In genomic region chr11:125073616-125074483, GRCh38 we compare ENCODE assay signal across 23 cellular contexts. TPM values are rescaled to one million over a fixed set of nuclear protein-coding genes. Genes with fewer than 3 reads are reported as not detected.
DNase-seq lines count a peak whose midpoint lies in the region; ATAC-seq lines count a peak whose summit lies in the region.
"Had no signal": no experiment of that assay in that cellular context is flagged by ENCODE, and none has a peak within 500 bp of the region (broad histone marks: within the 10 kb centered on the region; RNA-seq: fewer than 3 reads in every experiment).

No MANE protein-coding gene starts in this region.

- H3K9me2 ChIP-seq in Karpas-422 (replicated peaks; ENCODE audit: insufficient read depth, low read length), result no peaks in the 10 kb centered on the region

- no peaks in the 10 kb centered on the region for H3K36me3 ChIP-seq in Karpas-422 (ENCODE audit: insufficient read depth, low read length)
- H3K36me3 ChIP-seq: sigmoid colon, upper lobe of left lung had no signal

- H3K27me3 Mint-ChIP-seq in dendritic cell treated with granulocyte-macrophage colony-stimulating factor and Interleukin-4, amounts not matched to agents 40 ng/mL and 50 ng/mL, for 4 days, result no peaks in the 10 kb centered on the region
- peaks cover 6 to 21% of the 10 kb centered on the region in 2 donors for H3K27me3 Mint-ChIP-seq in stimulated activated naive B cell treated with anti-CD40 and anti-IgM and Interleukin-4, amounts not matched to agents 10 μg/mL and 1 μg/mL and 100 μg/mL, for 72 hours
- peaks cover 15% of the 10 kb centered on the region for H3K27me3 Mint-ChIP-seq in activated CD4-positive, alpha-beta T cell treated with anti-CD3 and anti-CD28 coated beads for 36 hours

- H3K27ac Mint-ChIP-seq in dendritic cell treated with granulocyte-macrophage colony-stimulating factor and Interleukin-4, amounts not matched to agents 40 ng/mL and 50 ng/mL, for 4 days, result peak overlapping the region; percentile 96
- peak overlapping the region; percentile 47 for H3K27ac Mint-ChIP-seq in stimulated activated naive B cell treated with anti-CD40 and anti-IgM and Interleukin-4, amounts not matched to agents 10 μg/mL and 1 μg/mL and 100 μg/mL, for 72 hours
- H3K27ac Mint-ChIP-seq in activated CD4-positive, alpha-beta T cell treated with anti-CD3 and anti-CD28 coated beads for 36 hours, result no peak overlapping the region
- H3K27ac Mint-ChIP-seq: activated naive CD4-positive, alpha-beta T cell treated with anti-CD3 and anti-CD28 coated beads for 36 hours had no signal

- H3K27ac ChIP-seq in Karpas-422 (ENCODE audit: low read length), result no peak overlapping the region
- H3K27ac ChIP-seq: foreskin keratinocyte, HL-60 had no signal

- POLR2A ChIA-PET in activated CD4-positive, alpha-beta T cell treated with anti-CD3 and anti-CD28 coated beads for 36 hours (lab: Charles Lee), result no interaction called here

- no peaks in the 10 kb centered on the region for H3K9me3 Mint-ChIP-seq in dendritic cell treated with granulocyte-macrophage colony-stimulating factor and Interleukin-4, amounts not matched to agents 40 ng/mL and 50 ng/mL, for 4 days
- H3K9me3 Mint-ChIP-seq in stimulated activated naive B cell treated with anti-CD40 and anti-IgM and Interleukin-4, amounts not matched to agents 10 μg/mL and 1 μg/mL and 100 μg/mL, for 72 hours, result no peaks in the 10 kb centered on the region
- H3K9me3 Mint-ChIP-seq in activated CD4-positive, alpha-beta T cell treated with anti-CD3 and anti-CD28 coated beads for 36 hours (ENCODE audit: low read depth), result no peaks in the 10 kb centered on the region
- H3K9me3 Mint-ChIP-seq: activated naive CD4-positive, alpha-beta T cell treated with anti-CD3 and anti-CD28 coated beads for 36 hours had no signal

- DNase-seq in cardiac septum (ENCODE audit: low spot score) (peak; percentile 33), left cardiac atrium (no peak), Karpas-422 (peak; percentile 48), DMS114 treated with DMSO at 0.1 percent for 48 hours (lab: John Stamatoyannopoulos, UW; ENCODE audit: unreplicated experiment) (no peak)
- DNase-seq in stimulated activated naive B cell treated with anti-CD40 and anti-IgM and Interleukin-4, amounts not matched to agents 10 μg/mL and 1 μg/mL and 100 μg/mL, for 72 hours, result no peak
- no peak for DNase-seq in activated CD4-positive, alpha-beta T cell treated with anti-CD3 and anti-CD28 coated beads for 36 hours
- DNase-seq: activated naive CD4-positive, alpha-beta T cell treated with anti-CD3 and anti-CD28 coated beads for 36 hours; amniotic stem cell; effector memory CD4-positive, alpha-beta T cell; foreskin keratinocyte; NCI-H1048; NCI-H1930; NCI-H2227 treated with DMSO at 0.1 percent for 48 hours; NCI-H69; substantia nigra; upper lobe of left lung had no signal

- no peak overlapping the region for H3K9ac ChIP-seq in Karpas-422 (ENCODE audit: low read length)

- no peak overlapping the region for H3K4me3 ChIP-seq in Karpas-422 (ENCODE audit: low read length)
- H3K4me3 ChIP-seq: hepatocyte, mucosa of descending colon, sigmoid colon, upper lobe of left lung had no signal

- H3K4me2 ChIP-seq in Karpas-422 (ENCODE audit: low read depth, low read length, poor library complexity, severe bottlenecking), result peak overlapping the region; percentile 2
- H3K4me2 ChIP-seq: hepatocyte had no signal

- peaks cover 99% of the 10 kb centered on the region for H3K4me1 Mint-ChIP-seq in dendritic cell treated with granulocyte-macrophage colony-stimulating factor and Interleukin-4, amounts not matched to agents 40 ng/mL and 50 ng/mL, for 4 days (ENCODE audit: low read depth)
- H3K4me1 Mint-ChIP-seq in stimulated activated naive B cell treated with anti-CD40 and anti-IgM and Interleukin-4, amounts not matched to agents 10 μg/mL and 1 μg/mL and 100 μg/mL, for 72 hours, result peaks cover 46 to 50% of the 10 kb centered on the region in 2 donors
- H3K4me1 Mint-ChIP-seq in activated CD4-positive, alpha-beta T cell treated with anti-CD3 and anti-CD28 coated beads for 36 hours, result no peaks in the 10 kb centered on the region

- peaks cover 53% of the 10 kb centered on the region for H3K4me1 ChIP-seq in Karpas-422 (ENCODE audit: low read length)
- H3K4me1 ChIP-seq: sigmoid colon had no signal

- no peak for ATAC-seq in left cardiac atrium
- no peak for ATAC-seq in stimulated activated naive B cell treated with anti-CD40 and anti-IgM and Interleukin-4, amounts not matched to agents 10 μg/mL and 1 μg/mL and 100 μg/mL, for 72 hours (replicated peaks)
- ATAC-seq in GM19328 (IDR thresholded peaks at IDR 0.05; ENCODE audit: unreplicated experiment), result no peak
- no peak for ATAC-seq in activated CD4-positive, alpha-beta T cell treated with anti-CD3 and anti-CD28 coated beads for 36 hours
- ATAC-seq: foreskin keratinocyte, mucosa of descending colon, SK-N-SH treated with all-trans-retinoic acid at 6 μM for 48 hours had no signal

- H3K4me3 Mint-ChIP-seq in dendritic cell treated with granulocyte-macrophage colony-stimulating factor and Interleukin-4, amounts not matched to agents 40 ng/mL and 50 ng/mL, for 4 days, result no peak overlapping the region
- H3K4me3 Mint-ChIP-seq in stimulated activated naive B cell treated with anti-CD40 and anti-IgM and Interleukin-4, amounts not matched to agents 10 μg/mL and 1 μg/mL and 100 μg/mL, for 72 hours, result no peak overlapping the region
- no peak overlapping the region for H3K4me3 Mint-ChIP-seq in activated CD4-positive, alpha-beta T cell treated with anti-CD3 and anti-CD28 coated beads for 36 hours
- H3K4me3 Mint-ChIP-seq: activated naive CD4-positive, alpha-beta T cell treated with anti-CD3 and anti-CD28 coated beads for 36 hours had no signal

- no peaks in the 10 kb centered on the region for H3K9me3 ChIP-seq in Karpas-422 (ENCODE audit: low read length)
- H3K9me3 ChIP-seq: mucosa of descending colon, sigmoid colon, upper lobe of left lung had no signal

- H3K36me3 Mint-ChIP-seq in dendritic cell treated with granulocyte-macrophage colony-stimulating factor and Interleukin-4, amounts not matched to agents 40 ng/mL and 50 ng/mL, for 4 days (ENCODE audit: low read depth), result peaks cover 77% of the 10 kb centered on the region
- peaks cover 2 to 7% of the 10 kb centered on the region in 2 donors for H3K36me3 Mint-ChIP-seq in stimulated activated naive B cell treated with anti-CD40 and anti-IgM and Interleukin-4, amounts not matched to agents 10 μg/mL and 1 μg/mL and 100 μg/mL, for 72 hours
- no peaks in the 10 kb centered on the region for H3K36me3 Mint-ChIP-seq in activated CD4-positive, alpha-beta T cell treated with anti-CD3 and anti-CD28 coated beads for 36 hours (ENCODE audit: low read depth)

- H4K20me1 ChIP-seq in Karpas-422 (ENCODE audit: insufficient read depth, low read depth, low read length), result no peaks in the 10 kb centered on the region

- H2AFZ ChIP-seq in Karpas-422 (ENCODE audit: low read length), result no peak overlapping the region
- H2AFZ ChIP-seq: hepatocyte had no signal

- CTCF ChIA-PET in activated CD4-positive, alpha-beta T cell treated with anti-CD3 and anti-CD28 coated beads for 36 hours (lab: Charles Lee), result no interaction called here

- H3K79me2 ChIP-seq in Karpas-422 (ENCODE audit: low read length), result no peaks in the 10 kb centered on the region
- H3K79me2 ChIP-seq: hepatocyte had no signal

- intact Hi-C loops in cardiac septum (cut with DNase I), result no loop called here
- intact Hi-C loops in left cardiac atrium (cut with DNase I), result no loop called here
- intact Hi-C loops in dendritic cell treated with granulocyte-macrophage colony-stimulating factor and Interleukin-4, amounts not matched to agents 40 ng/mL and 50 ng/mL, for 4 days (cut with micrococcal nuclease), result loop anchor here (2.0 to 10.0 kb wide), 2 partner anchors 37 to 521 kb away; partner anchors contain the start of genes STT3A and TMEM218
- intact Hi-C loops in activated CD4-positive, alpha-beta T cell treated with anti-CD3 and anti-CD28 coated beads for 36 hours (cut with DNase I, micrococcal nuclease), result no loop called here

- no peaks in the 10 kb centered on the region for H3K27me3 ChIP-seq in Karpas-422 (ENCODE audit: low read length)
- H3K27me3 ChIP-seq: foreskin keratinocyte, hepatocyte, upper lobe of left lung had no signal

RNA-seq across cellular contexts. Expression of gene SLC37A2, which starts 10.7 kb away (rescaled TPM):
- total RNA-seq in cardiac septum (1.2 TPM), left cardiac atrium (1 to 10 TPM; 6.0 to 8.9 TPM)
- 0.22 and 0.41 TPM in 2 replicates for total RNA-seq in Karpas-422 (2014; rRNA removed; shearing (Covaris generic); ENCODE audit: low replicate concordance)
- total RNA-seq in activated CD4-positive, alpha-beta T cell treated with anti-CD3 and anti-CD28 coated beads for 36 hours, result under 1 TPM; 0.41 to 0.76 TPM

RNA-seq across cellular contexts. Expression of gene TMEM218, which starts 37.6 kb away (rescaled TPM):
- total RNA-seq in cardiac septum, result 8.7 TPM
- 10 to 100 TPM; 10.9 to 12.8 TPM for total RNA-seq in left cardiac atrium
- 23.2 and 46.9 TPM in 2 replicates for total RNA-seq in Karpas-422 (2014; rRNA removed; shearing (Covaris generic); ENCODE audit: low replicate concordance)
- total RNA-seq in activated CD4-positive, alpha-beta T cell treated with anti-CD3 and anti-CD28 coated beads for 36 hours, result 10 to 100 TPM; 11.3 TPM

Comparison
In these comparisons a context has a peak if more than half of its experiments do, and no peak if none do; other contexts are left out.
1. DNase-seq: peak in cardiac septum (single experiment) and Karpas-422 (single experiment); none in left cardiac atrium (single experiment), stimulated activated naive B cell treated with anti-CD40 and anti-IgM and Interleukin-4, amounts not matched to agents 10 μg/mL and 1 μg/mL and 100 μg/mL, for 72 hours (single experiment), activated CD4-positive, alpha-beta T cell treated with anti-CD3 and anti-CD28 coated beads for 36 hours (single experiment) and DMS114 treated with DMSO at 0.1 percent for 48 hours (single experiment).